In genomic region chr1:50422946-50423669, GRCh38 we compare ENCODE assay signal across 8 cellular contexts. TPM values are rescaled to one million over a fixed set of nuclear protein-coding genes. Genes with fewer than 3 reads are reported as not detected.
DNase-seq lines count a peak whose midpoint lies in the region; ATAC-seq, FAIRE-seq and TF ChIP-seq lines count a peak whose summit lies in the region.

DMRTA2 (minus strand) TSS chr1:50423443; CDS start chr1:50421536, 1,907 bp downstream.

- ATAC-seq in GM18502 (IDR thresholded peaks at IDR 0.05; ENCODE audit: poor library complexity, unreplicated experiment) (peak; percentile 50), HG03457 (IDR thresholded peaks at IDR 0.05; ENCODE audit: unreplicated experiment) (no peak)

- DNase-seq in A172 (ENCODE audit: low spot score) (peak; percentile 24), NCI-H526 treated with DMSO at 0.1 percent for 48 hours (lab: John Stamatoyannopoulos, UW) (peak; percentile 38), ecto neural progenitor cell (ENCODE audit: low spot score) (peak; percentile 91), myocyte (ENCODE audit: low read depth) (peak; percentile 38), NCI-H187 treated with DMSO at 0.1 percent for 48 hours (lab: John Stamatoyannopoulos, UW) (no peak), D721Med (ENCODE audit: insufficient read length, low spot score) (no peak)

- TF ChIP-seq CTCF in D721Med (IDR thresholded peaks at IDR 0.05; ENCODE audit: insufficient read depth, missing control alignments): no peak

- FAIRE-seq in D721Med (lab: Jason Lieb, UNC): no peak

RNA-seq across cellular contexts. Expression of gene DMRTA2, which starts in this region (rescaled TPM):
- total RNA-seq in A172 (2014; rRNA removed; shearing (Covaris generic)): 1.1 and 1.8 TPM in 2 replicates
- total RNA-seq in myocyte: 0.21 and 0.43 TPM in 2 replicates
- not detected for polyA plus RNA-seq in myocyte (2012)

Comparison
In these comparisons a context has a peak if more than half of its experiments do, and no peak if none do; other contexts are left out.
1. Peak in DNase-seq in myocyte; RNA of the gene not detected or under 1 TPM.
2. DNase-seq: peak in A172 (single experiment), NCI-H526 treated with DMSO at 0.1 percent for 48 hours (single experiment) and ecto neural progenitor cell (single experiment); none in NCI-H187 treated with DMSO at 0.1 percent for 48 hours (single experiment) and D721Med (single experiment).